In the genomic region with DNA sequence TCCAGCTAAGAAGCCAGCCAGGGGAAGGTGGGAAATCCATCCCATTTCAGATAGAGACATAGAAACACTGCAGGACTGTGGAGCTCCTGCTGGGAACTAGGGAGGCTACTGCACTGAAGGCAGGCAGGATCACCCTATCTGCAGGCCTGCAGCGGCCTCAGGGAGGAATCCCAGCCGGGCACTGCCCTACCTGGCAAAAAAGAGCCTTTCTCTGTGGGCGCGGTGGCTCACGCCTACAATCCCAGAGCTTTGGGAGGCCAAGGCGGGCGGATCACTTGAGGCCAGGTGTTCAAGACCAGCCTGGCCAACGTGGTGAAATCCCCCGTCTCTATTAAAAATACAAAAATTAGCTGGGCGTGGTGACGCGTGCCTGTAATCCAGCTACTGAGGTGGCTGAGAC, we compare ENCODE assay signal across 17 cellular contexts.
"Had no signal": no experiment of that assay in that cellular context is flagged by ENCODE, and none has a peak within 500 bp of the region (broad histone marks: within the 10 kb centered on the region; RNA-seq: fewer than 3 reads in every experiment).

No MANE protein-coding gene starts in this region.

- H3K9ac ChIP-seq: SK-N-SH had no signal

- H3K79me2 ChIP-seq: hepatocyte had no signal

- H3K36me3 Mint-ChIP-seq: activated naive CD4-positive, alpha-beta T cell treated with anti-CD3 and anti-CD28 coated beads, Interleukin-2, amount 50 U/mL, for 24 hours had no signal

- H3K4me1 Mint-ChIP-seq: activated CD4-positive, alpha-beta T cell treated with anti-CD3 and anti-CD28 coated beads, Interleukin-2, amount 10 ng/mL, durations not matched to agents 24 days and 14 days; activated naive CD4-positive, alpha-beta T cell treated with anti-CD3 and anti-CD28 coated beads, Interleukin-2, amount 50 U/mL, for 24 hours had no signal

- H3K27me3 Mint-ChIP-seq: activated CD8-positive, alpha-beta T cell treated with anti-CD3 and anti-CD28 coated beads for 36 hours had no signal

- H3K9me3 ChIP-seq: adrenal gland, esophagus squamous epithelium, pancreas, SK-N-SH, tibial nerve had no signal

- H3K4me2 ChIP-seq: hepatocyte, SK-N-SH had no signal

- H3K27ac Mint-ChIP-seq: activated CD8-positive, alpha-beta T cell treated with anti-CD3 and anti-CD28 coated beads for 36 hours; activated naive CD4-positive, alpha-beta T cell treated with anti-CD3 and anti-CD28 coated beads, Interleukin-2, amount 50 U/mL, for 24 hours; T-helper 2 cell treated with Interferon-gamma antibody and Interleukin-4, amounts not matched to agents 5 μg/mL and 100 μg/mL, for 36 hours had no signal

- DNase-seq: activated CD4-positive, alpha-beta T cell treated with anti-CD3 and anti-CD28 coated beads, Interleukin-2, amount 10 ng/mL, durations not matched to agents 24 days and 14 days; activated CD8-positive, alpha-beta T cell treated with anti-CD3 and anti-CD28 coated beads for 36 hours; activated T-cell treated with anti-CD3 and anti-CD28 coated beads, Interleukin-2, amount 50 U/mL, for 1 hour; dermis blood vessel endothelial cell; effector memory CD4-positive, alpha-beta T cell; esophagus squamous epithelium; mammary epithelial cell; midbrain; SK-N-SH; stimulated activated naive CD4-positive, alpha-beta T cell had no signal

- ATAC-seq: activated CD8-positive, alpha-beta T cell treated with anti-CD3 and anti-CD28 coated beads for 36 hours; pancreas had no signal

- H2AFZ ChIP-seq: hepatocyte had no signal

- H3K36me3 ChIP-seq: adrenal gland, esophagus squamous epithelium, pancreas, tibial nerve had no signal

- H3K27me3 ChIP-seq: adrenal gland, hepatocyte, pancreas, tibial nerve had no signal

- H3K9me3 Mint-ChIP-seq: activated CD4-positive, alpha-beta T cell treated with anti-CD3 and anti-CD28 coated beads, Interleukin-2, amount 10 ng/mL, durations not matched to agents 24 days and 14 days; activated naive CD4-positive, alpha-beta T cell treated with anti-CD3 and anti-CD28 coated beads, Interleukin-2, amount 50 U/mL, for 24 hours; T-helper 2 cell treated with Interferon-gamma antibody and Interleukin-4, amounts not matched to agents 5 μg/mL and 100 μg/mL, for 36 hours had no signal

- FAIRE-seq: pancreas, TTC549 had no signal

- H3K4me3 Mint-ChIP-seq: activated CD4-positive, alpha-beta T cell treated with anti-CD3 and anti-CD28 coated beads, Interleukin-2, amount 10 ng/mL, durations not matched to agents 24 days and 14 days; activated CD8-positive, alpha-beta T cell treated with anti-CD3 and anti-CD28 coated beads for 36 hours; activated naive CD4-positive, alpha-beta T cell treated with anti-CD3 and anti-CD28 coated beads, Interleukin-2, amount 50 U/mL, for 24 hours; T-helper 2 cell treated with Interferon-gamma antibody and Interleukin-4, amounts not matched to agents 5 μg/mL and 100 μg/mL, for 36 hours had no signal

- H3K4me3 ChIP-seq: adrenal gland, esophagus squamous epithelium, hepatocyte, pancreas, tibial nerve had no signal

- H3K27ac ChIP-seq: adrenal gland, esophagus squamous epithelium, pancreas, tibial nerve had no signal

- H3K4me1 ChIP-seq: adrenal gland, esophagus squamous epithelium, pancreas, tibial nerve had no signal
